ENCODE assay signal across 2 cellular contexts in the genomic region with DNA sequence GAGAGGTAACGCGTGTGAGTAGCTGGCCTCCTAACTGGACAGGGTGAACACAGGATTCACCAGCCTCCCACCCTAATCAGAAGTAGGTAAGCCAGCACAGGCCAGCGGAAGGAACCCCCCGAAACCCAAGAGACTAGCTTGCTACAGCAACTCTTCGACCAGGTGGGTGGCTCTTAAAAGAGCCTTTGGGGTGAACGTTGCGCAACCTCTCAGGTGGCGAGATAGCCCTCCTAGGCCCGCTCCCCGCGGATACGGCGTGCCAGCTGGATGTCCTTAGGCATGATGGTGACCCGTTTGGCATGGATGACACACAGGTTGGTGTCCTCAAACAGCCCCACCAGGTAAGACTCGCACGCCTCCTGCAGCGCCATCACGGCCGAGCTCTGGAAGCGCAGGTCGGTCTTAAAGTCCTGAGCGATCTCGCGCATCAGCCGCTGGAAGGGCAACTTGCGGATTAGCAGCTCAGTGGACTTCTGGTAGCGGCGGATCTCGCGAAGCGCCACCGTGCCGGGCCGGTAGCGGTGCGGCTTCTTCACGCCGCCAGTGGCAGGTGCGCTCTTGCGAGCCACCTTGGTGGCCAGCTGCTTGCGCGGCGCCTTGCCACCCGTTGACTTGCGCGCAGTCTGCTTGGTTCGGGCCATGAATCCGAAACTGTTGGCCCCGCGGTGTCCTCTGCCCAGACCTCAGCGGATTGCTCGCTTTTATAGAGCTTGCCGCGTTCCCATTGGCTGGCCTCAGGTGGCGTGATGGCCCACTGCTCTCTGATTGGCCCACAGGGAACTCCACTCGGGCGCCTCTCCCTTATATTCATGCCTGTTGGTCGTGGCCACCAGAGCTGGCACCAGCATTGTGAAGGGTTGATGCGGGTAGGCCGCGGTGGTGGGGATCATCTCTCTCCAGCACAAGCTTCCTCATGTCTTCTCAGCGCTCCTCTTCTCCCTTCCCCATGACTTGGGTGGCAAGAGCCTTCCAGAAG.
TF ChIP-seq lines count a peak whose summit lies in the region.

No MANE protein-coding gene starts in this region.

TF ChIP-seq in HepG2, 621 proteins besides CTCF, POLR2A, EP300 and RAD21:
- no peak for TF ChIP-seq TBL1XR1 (IDR thresholded peaks at IDR 0.05; ENCODE audit: borderline replicate concordance, low read length, partially characterized antibody)
- peak; percentile 89 for TF ChIP-seq CEBPB (IDR thresholded peaks at IDR 0.05; ENCODE audit: borderline replicate concordance, low read depth, low read length)
- peak; percentile 54; the same call in 1 of the 2 replicates for TF ChIP-seq CEBPG (CRISPR knock-in tag; IDR thresholded peaks at IDR 0.05)

TF ChIP-seq in K562, 482 proteins besides CTCF, POLR2A, EP300 and RAD21:
- TF ChIP-seq FOXJ2 (tag; IDR thresholded peaks at IDR 0.05) (no peak), TRIM24 (IDR thresholded peaks at IDR 0.05) (0 out of 4 replicates have a peak, but pooled peaks of 1 of the 2 experiments have one; percentile 29), BRF1 (IDR thresholded peaks at IDR 0.05; ENCODE audit: borderline replicate concordance, extremely low read depth, insufficient read length) (no peak), TAF7 (tag; IDR thresholded peaks at IDR 0.05) (no peak), ZNF224 (CRISPR knock-in tag; IDR thresholded peaks at IDR 0.05) (no peak), MYBL2 (IDR thresholded peaks at IDR 0.05; ENCODE audit: low read depth) (no peak), MYBL2 (CRISPR knock-in tag; IDR thresholded peaks at IDR 0.05; ENCODE audit: borderline replicate concordance) (no peak), RBM39 (optimal IDR thresholded peaks at IDR 0.05; ENCODE audit: low read depth, low read length) (no peak), MYNN (IDR thresholded peaks at IDR 0.05) (no peak), MYNN (CRISPR knock-in tag; IDR thresholded peaks at IDR 0.05) (no peak), SREBF2 (CRISPR knock-in tag; IDR thresholded peaks at IDR 0.05) (no peak), ZNF146 (CRISPR knock-in tag; IDR thresholded peaks at IDR 0.05; ENCODE audit: unreplicated experiment) (no peak), CREM (IDR thresholded peaks at IDR 0.05; ENCODE audit: low read depth) (no peak), DNMT1 (IDR thresholded peaks at IDR 0.05) (no peak), CBX8 (IDR thresholded peaks at IDR 0.05; ENCODE audit: borderline replicate concordance, extremely low read depth, low read depth, low read length, poor library complexity, severe bottlenecking) (no peak), ZBTB17 (CRISPR knock-in tag; IDR thresholded peaks at IDR 0.05) (no peak), ZNF12 (CRISPR knock-in tag; IDR thresholded peaks at IDR 0.05) (no peak), CEBPG (CRISPR knock-in tag; IDR thresholded peaks at IDR 0.05) (peak; percentile 89), CEBPG (tag; conservative IDR thresholded peaks at IDR 0.05 in 1 of 2, IDR thresholded peaks at IDR 0.05 in 1 of 2) (peak; percentile 50 to 94), ZNF766 (CRISPR knock-in tag; conservative IDR thresholded peaks at IDR 0.05) (no peak), TEAD4 (IDR thresholded peaks at IDR 0.05; ENCODE audit: low read length) (no peak), TEAD4 (CRISPR knock-in tag; IDR thresholded peaks at IDR 0.05; ENCODE audit: borderline replicate concordance) (no peak), RBM14 (IDR thresholded peaks at IDR 0.05; ENCODE audit: borderline replicate concordance, insufficient read depth, low read depth, low read length) (0 out of 2 replicates have a peak, but pooled peaks have one; percentile 80), ZFPM2 (CRISPR knock-in tag; IDR thresholded peaks at IDR 0.05) (no peak), CEBPB (tag; IDR thresholded peaks at IDR 0.05) (peak; percentile 97), MEF2A (IDR thresholded peaks at IDR 0.05; ENCODE audit: control insufficient read depth, low read depth, low read length) (no peak), CBFA2T2 (conservative IDR thresholded peaks at IDR 0.05) (no peak), CC2D1A (IDR thresholded peaks at IDR 0.05) (no peak), FOXM1 (IDR thresholded peaks at IDR 0.05; ENCODE audit: low read depth) (no peak), FOXM1 (CRISPR knock-in tag; IDR thresholded peaks at IDR 0.05; ENCODE audit: low read depth) (no peak), ARID2 (IDR thresholded peaks at IDR 0.05) (no peak), ZNF212 (CRISPR knock-in tag; IDR thresholded peaks at IDR 0.05) (no peak), U2AF1 (optimal IDR thresholded peaks at IDR 0.05; ENCODE audit: low read depth, low read length) (no peak), NFYB (IDR thresholded peaks at IDR 0.05; ENCODE audit: extremely low read depth, insufficient read length) (peak; percentile 69)
- TF ChIP-seq, protein P1, sequence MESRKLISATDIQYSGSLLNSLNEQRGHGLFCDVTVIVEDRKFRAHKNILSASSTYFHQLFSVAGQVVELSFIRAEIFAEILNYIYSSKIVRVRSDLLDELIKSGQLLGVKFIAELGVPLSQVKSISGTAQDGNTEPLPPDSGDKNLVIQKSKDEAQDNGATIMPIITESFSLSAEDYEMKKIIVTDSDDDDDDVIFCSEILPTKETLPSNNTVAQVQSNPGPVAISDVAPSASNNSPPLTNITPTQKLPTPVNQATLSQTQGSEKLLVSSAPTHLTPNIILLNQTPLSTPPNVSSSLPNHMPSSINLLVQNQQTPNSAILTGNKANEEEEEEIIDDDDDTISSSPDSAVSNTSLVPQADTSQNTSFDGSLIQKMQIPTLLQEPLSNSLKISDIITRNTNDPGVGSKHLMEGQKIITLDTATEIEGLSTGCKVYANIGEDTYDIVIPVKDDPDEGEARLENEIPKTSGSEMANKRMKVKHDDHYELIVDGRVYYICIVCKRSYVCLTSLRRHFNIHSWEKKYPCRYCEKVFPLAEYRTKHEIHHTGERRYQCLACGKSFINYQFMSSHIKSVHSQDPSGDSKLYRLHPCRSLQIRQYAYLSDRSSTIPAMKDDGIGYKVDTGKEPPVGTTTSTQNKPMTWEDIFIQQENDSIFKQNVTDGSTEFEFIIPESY (CRISPR knock-in tag; IDR thresholded peaks at IDR 0.05): peak; percentile 99
- TF ChIP-seq, protein P2, sequence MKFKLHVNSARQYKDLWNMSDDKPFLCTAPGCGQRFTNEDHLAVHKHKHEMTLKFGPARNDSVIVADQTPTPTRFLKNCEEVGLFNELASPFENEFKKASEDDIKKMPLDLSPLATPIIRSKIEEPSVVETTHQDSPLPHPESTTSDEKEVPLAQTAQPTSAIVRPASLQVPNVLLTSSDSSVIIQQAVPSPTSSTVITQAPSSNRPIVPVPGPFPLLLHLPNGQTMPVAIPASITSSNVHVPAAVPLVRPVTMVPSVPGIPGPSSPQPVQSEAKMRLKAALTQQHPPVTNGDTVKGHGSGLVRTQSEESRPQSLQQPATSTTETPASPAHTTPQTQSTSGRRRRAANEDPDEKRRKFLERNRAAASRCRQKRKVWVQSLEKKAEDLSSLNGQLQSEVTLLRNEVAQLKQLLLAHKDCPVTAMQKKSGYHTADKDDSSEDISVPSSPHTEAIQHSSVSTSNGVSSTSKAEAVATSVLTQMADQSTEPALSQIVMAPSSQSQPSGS (CRISPR knock-in tag; IDR thresholded peaks at IDR 0.05): no peak
- TF ChIP-seq, protein P3, sequence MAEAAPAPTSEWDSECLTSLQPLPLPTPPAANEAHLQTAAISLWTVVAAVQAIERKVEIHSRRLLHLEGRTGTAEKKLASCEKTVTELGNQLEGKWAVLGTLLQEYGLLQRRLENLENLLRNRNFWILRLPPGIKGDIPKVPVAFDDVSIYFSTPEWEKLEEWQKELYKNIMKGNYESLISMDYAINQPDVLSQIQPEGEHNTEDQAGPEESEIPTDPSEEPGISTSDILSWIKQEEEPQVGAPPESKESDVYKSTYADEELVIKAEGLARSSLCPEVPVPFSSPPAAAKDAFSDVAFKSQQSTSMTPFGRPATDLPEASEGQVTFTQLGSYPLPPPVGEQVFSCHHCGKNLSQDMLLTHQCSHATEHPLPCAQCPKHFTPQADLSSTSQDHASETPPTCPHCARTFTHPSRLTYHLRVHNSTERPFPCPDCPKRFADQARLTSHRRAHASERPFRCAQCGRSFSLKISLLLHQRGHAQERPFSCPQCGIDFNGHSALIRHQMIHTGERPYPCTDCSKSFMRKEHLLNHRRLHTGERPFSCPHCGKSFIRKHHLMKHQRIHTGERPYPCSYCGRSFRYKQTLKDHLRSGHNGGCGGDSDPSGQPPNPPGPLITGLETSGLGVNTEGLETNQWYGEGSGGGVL (CRISPR knock-in tag; IDR thresholded peaks at IDR 0.05): no peak
- TF ChIP-seq, protein P4, sequence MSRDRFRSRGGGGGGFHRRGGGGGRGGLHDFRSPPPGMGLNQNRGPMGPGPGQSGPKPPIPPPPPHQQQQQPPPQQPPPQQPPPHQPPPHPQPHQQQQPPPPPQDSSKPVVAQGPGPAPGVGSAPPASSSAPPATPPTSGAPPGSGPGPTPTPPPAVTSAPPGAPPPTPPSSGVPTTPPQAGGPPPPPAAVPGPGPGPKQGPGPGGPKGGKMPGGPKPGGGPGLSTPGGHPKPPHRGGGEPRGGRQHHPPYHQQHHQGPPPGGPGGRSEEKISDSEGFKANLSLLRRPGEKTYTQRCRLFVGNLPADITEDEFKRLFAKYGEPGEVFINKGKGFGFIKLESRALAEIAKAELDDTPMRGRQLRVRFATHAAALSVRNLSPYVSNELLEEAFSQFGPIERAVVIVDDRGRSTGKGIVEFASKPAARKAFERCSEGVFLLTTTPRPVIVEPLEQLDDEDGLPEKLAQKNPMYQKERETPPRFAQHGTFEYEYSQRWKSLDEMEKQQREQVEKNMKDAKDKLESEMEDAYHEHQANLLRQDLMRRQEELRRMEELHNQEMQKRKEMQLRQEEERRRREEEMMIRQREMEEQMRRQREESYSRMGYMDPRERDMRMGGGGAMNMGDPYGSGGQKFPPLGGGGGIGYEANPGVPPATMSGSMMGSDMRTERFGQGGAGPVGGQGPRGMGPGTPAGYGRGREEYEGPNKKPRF (IDR thresholded peaks at IDR 0.05; ENCODE audit: low read depth, low read length): no peak
- TF ChIP-seq, protein P5, sequence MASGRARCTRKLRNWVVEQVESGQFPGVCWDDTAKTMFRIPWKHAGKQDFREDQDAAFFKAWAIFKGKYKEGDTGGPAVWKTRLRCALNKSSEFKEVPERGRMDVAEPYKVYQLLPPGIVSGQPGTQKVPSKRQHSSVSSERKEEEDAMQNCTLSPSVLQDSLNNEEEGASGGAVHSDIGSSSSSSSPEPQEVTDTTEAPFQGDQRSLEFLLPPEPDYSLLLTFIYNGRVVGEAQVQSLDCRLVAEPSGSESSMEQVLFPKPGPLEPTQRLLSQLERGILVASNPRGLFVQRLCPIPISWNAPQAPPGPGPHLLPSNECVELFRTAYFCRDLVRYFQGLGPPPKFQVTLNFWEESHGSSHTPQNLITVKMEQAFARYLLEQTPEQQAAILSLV (tag; IDR thresholded peaks at IDR 0.05): no peak
- TF ChIP-seq, protein P6, sequence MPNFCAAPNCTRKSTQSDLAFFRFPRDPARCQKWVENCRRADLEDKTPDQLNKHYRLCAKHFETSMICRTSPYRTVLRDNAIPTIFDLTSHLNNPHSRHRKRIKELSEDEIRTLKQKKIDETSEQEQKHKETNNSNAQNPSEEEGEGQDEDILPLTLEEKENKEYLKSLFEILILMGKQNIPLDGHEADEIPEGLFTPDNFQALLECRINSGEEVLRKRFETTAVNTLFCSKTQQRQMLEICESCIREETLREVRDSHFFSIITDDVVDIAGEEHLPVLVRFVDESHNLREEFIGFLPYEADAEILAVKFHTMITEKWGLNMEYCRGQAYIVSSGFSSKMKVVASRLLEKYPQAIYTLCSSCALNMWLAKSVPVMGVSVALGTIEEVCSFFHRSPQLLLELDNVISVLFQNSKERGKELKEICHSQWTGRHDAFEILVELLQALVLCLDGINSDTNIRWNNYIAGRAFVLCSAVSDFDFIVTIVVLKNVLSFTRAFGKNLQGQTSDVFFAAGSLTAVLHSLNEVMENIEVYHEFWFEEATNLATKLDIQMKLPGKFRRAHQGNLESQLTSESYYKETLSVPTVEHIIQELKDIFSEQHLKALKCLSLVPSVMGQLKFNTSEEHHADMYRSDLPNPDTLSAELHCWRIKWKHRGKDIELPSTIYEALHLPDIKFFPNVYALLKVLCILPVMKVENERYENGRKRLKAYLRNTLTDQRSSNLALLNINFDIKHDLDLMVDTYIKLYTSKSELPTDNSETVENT (CRISPR knock-in tag; IDR thresholded peaks at IDR 0.05): no peak
- TF ChIP-seq, protein P7, sequence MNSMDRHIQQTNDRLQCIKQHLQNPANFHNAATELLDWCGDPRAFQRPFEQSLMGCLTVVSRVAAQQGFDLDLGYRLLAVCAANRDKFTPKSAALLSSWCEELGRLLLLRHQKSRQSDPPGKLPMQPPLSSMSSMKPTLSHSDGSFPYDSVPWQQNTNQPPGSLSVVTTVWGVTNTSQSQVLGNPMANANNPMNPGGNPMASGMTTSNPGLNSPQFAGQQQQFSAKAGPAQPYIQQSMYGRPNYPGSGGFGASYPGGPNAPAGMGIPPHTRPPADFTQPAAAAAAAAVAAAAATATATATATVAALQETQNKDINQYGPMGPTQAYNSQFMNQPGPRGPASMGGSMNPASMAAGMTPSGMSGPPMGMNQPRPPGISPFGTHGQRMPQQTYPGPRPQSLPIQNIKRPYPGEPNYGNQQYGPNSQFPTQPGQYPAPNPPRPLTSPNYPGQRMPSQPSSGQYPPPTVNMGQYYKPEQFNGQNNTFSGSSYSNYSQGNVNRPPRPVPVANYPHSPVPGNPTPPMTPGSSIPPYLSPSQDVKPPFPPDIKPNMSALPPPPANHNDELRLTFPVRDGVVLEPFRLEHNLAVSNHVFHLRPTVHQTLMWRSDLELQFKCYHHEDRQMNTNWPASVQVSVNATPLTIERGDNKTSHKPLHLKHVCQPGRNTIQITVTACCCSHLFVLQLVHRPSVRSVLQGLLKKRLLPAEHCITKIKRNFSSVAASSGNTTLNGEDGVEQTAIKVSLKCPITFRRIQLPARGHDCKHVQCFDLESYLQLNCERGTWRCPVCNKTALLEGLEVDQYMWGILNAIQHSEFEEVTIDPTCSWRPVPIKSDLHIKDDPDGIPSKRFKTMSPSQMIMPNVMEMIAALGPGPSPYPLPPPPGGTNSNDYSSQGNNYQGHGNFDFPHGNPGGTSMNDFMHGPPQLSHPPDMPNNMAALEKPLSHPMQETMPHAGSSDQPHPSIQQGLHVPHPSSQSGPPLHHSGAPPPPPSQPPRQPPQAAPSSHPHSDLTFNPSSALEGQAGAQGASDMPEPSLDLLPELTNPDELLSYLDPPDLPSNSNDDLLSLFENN (IDR thresholded peaks at IDR 0.05; ENCODE audit: low read depth in 2 of 2, low read length in 2 of 2): no peak
